Comparison of ENCODE assay signal across 16 cellular contexts in the genomic region with DNA sequence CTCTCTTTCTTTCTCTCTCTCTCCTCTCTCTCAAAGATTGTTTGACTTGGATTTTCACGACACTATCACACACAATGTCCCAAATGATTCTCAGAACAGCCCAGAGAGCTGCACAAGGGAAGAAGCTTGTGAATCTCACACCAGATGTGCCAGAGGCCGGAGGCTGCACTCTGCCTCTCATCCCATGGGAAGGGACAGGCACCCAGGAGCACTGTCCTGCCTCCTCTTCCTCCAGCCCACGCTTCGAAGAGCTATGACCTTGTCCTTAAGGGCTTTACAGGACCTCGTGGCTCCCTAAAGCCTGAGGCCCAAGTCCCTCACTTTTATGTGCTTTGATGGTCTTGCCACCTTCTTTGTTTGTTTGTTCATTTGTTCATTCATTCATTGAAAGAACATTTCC.
A peak's percentile ranks its signal among the peaks of the same experiment; 100 is the strongest.
DNase-seq lines count a peak whose midpoint lies in the region; ATAC-seq and TF ChIP-seq lines count a peak whose summit lies in the region.
"Had no signal": no experiment of that assay in that cellular context is flagged by ENCODE, and none has a peak within 500 bp of the region (broad histone marks: within the 10 kb centered on the region; RNA-seq: fewer than 3 reads in every experiment).

No MANE protein-coding gene starts in this region.

- intact Hi-C loops in left ventricle myocardium superior (cut with micrococcal nuclease) = no loop called here

- no peaks in the 10 kb centered on the region for H4K20me1 ChIP-seq in BLaER1 treated with 17β-estradiol and CSF1 and Interleukin-3, amounts not matched to agents 10 nM and 100 nM

- no peak overlapping the region for H3K4me3 ChIP-seq in BLaER1 treated with 17β-estradiol and CSF1 and Interleukin-3, amounts not matched to agents 10 nM and 100 nM
- no peak overlapping the region for H3K4me3 ChIP-seq in skeletal muscle tissue (ENCODE audit: low read length in 3 of 3)
- H3K4me3 ChIP-seq: SJCRH30 had no signal

- no peak for DNase-seq in left ventricle myocardium superior
- DNase-seq in ecto neural progenitor cell (ENCODE audit: low spot score) = no peak
- no peak for DNase-seq in midbrain (lab: John Stamatoyannopoulos, UW)
- DNase-seq in activated gamma-delta T cell (lab: John Stamatoyannopoulos, UW) = no peak
- DNase-seq: C1 segment of cervical spinal cord; CD8-positive, alpha-beta memory T cell; NCI-H1417 treated with DMSO at 0.1 percent for 48 hours; NCI-H187 treated with DMSO at 0.1 percent for 48 hours; NCI-H226; NCI-H526; PC-3; RPMI8226; SJCRH30 had no signal

- H3K27me3 ChIP-seq in BLaER1 treated with 17β-estradiol and CSF1 and Interleukin-3, amounts not matched to agents 10 nM and 100 nM = no peaks in the 10 kb centered on the region
- H3K27me3 ChIP-seq in skeletal muscle tissue (ENCODE audit: control insufficient read depth in 3 of 3, insufficient read depth in 3 of 3, low read length in 3 of 3) = peaks cover 0 to 2% (median 0%) of the 10 kb centered on the region in 3 donors
- H3K27me3 ChIP-seq: SJCRH30 had no signal

- H3K36me3 ChIP-seq in BLaER1 treated with 17β-estradiol and CSF1 and Interleukin-3, amounts not matched to agents 10 nM and 100 nM = no peaks in the 10 kb centered on the region
- H3K36me3 ChIP-seq in skeletal muscle tissue (ENCODE audit: control insufficient read depth in 3 of 3, insufficient read depth in 3 of 3, low read length in 3 of 3) = no peaks in the 10 kb centered on the region

- peaks cover 0 to 18% (median 9%) of the 10 kb centered on the region in 11 experiments; a peak in 15 of 22 replicates for H3K9me3 ChIP-seq in BLaER1 treated with 17β-estradiol and CSF1 and Interleukin-3, amounts not matched to agents 10 nM and 100 nM (replicated peaks in 1 of 11)
- H3K9me3 ChIP-seq in skeletal muscle tissue (ENCODE audit: control insufficient read depth in 3 of 3, low read length in 3 of 3) = no peaks in the 10 kb centered on the region
- H3K9me3 ChIP-seq: SJCRH30 had no signal

- H3K9ac ChIP-seq in BLaER1 treated with 17β-estradiol and CSF1 and Interleukin-3, amounts not matched to agents 10 nM and 100 nM = peak overlapping the region in 2 of 11 experiments; percentile 32 to 39; a peak in 2 of 22 replicates
- H3K9ac ChIP-seq in skeletal muscle tissue (ENCODE audit: low read depth in 1 of 3, low read length in 3 of 3) = no peak overlapping the region

- peaks cover 3 to 45% (median 40%) of the 10 kb centered on the region in 10 experiments; a peak in 18 of 20 replicates for H3K4me1 ChIP-seq in BLaER1 treated with 17β-estradiol and CSF1 and Interleukin-3, amounts not matched to agents 10 nM and 100 nM
- H3K4me1 ChIP-seq in skeletal muscle tissue (ENCODE audit: control insufficient read depth in 3 of 3, insufficient read depth in 3 of 3, low read length in 3 of 3) = peaks cover 4 to 12% (median 11%) of the 10 kb centered on the region in 3 donors
- H3K4me1 ChIP-seq: SJCRH30 had no signal

- H3K27ac ChIP-seq in BLaER1 treated with 17β-estradiol and CSF1 and Interleukin-3, amounts not matched to agents 10 nM and 100 nM = peak overlapping the region in 2 of 11 experiments; percentile 4 to 45; a peak in 2 of 22 replicates
- peak overlapping the region; percentile 60 for H3K27ac ChIP-seq in VCaP
- peak overlapping the region; percentile 30 for H3K27ac ChIP-seq in skeletal muscle tissue (ENCODE audit: low read depth, low read length)
- H3K27ac ChIP-seq: SJCRH30 had no signal

- peak overlapping the region in 10 of 11 experiments; percentile 14 to 72 (median 56); a peak in 19 of 22 replicates for H3K4me2 ChIP-seq in BLaER1 treated with 17β-estradiol and CSF1 and Interleukin-3, amounts not matched to agents 10 nM and 100 nM

- TF ChIP-seq CTCF in VCaP (conservative IDR thresholded peaks at IDR 0.05) = no peak

- peak; percentile 5 for ATAC-seq in left ventricle myocardium superior
